ENCODE assay signal across 1 cellular context in genomic region chr12:107318804-107319535, GRCh38.
TF ChIP-seq lines count a peak whose summit lies in the region.

No MANE protein-coding gene starts in this region.

TF ChIP-seq in IMR-90, 13 proteins besides CTCF, POLR2A, EP300 and RAD21:
- TF ChIP-seq RFX5 (IDR thresholded peaks at IDR 0.05; ENCODE audit: low read depth, low read length) (no peak), USF2 (IDR thresholded peaks at IDR 0.05; ENCODE audit: low read depth, low read length) (no peak), MXI1 (IDR thresholded peaks at IDR 0.05; ENCODE audit: borderline replicate concordance, low read depth, low read length) (no peak), CHD1 (IDR thresholded peaks at IDR 0.05; ENCODE audit: low read depth, low read length) (no peak), NFE2L2 (IDR thresholded peaks at IDR 0.05; ENCODE audit: low read depth, low read length) (no peak), CEBPB (IDR thresholded peaks at IDR 0.05; ENCODE audit: low read depth, low read length) (no peak), SMC3 (IDR thresholded peaks at IDR 0.05; ENCODE audit: low read depth, low read length) (no peak), ELK1 (IDR thresholded peaks at IDR 0.05; ENCODE audit: borderline replicate concordance, low read depth, low read length) (no peak), MAZ (IDR thresholded peaks at IDR 0.05; ENCODE audit: borderline replicate concordance, low read depth, low read length) (no peak), RCOR1 (IDR thresholded peaks at IDR 0.05; ENCODE audit: insufficient replicate concordance, low read length) (no peak), FOS (IDR thresholded peaks at IDR 0.05; ENCODE audit: low read depth, low read length) (no peak), BHLHE40 (IDR thresholded peaks at IDR 0.05; ENCODE audit: low read depth, low read length) (no peak), MAFK (IDR thresholded peaks at IDR 0.05; ENCODE audit: low read depth, low read length) (no peak)
